Comparison of ENCODE assay signal across 11 cellular contexts in genomic region chr9:71638627-71639026, GRCh38.
DNase-seq lines count a peak whose midpoint lies in the region; ATAC-seq and TF ChIP-seq lines count a peak whose summit lies in the region.
"Had no signal": no experiment of that assay in that cellular context is flagged by ENCODE, and none has a peak within 500 bp of the region (broad histone marks: within the 10 kb centered on the region; RNA-seq: fewer than 3 reads in every experiment).

No MANE protein-coding gene starts in this region.

- no peaks in the 10 kb centered on the region for H3K27me3 ChIP-seq in GM23338 (ENCODE audit: insufficient read depth)

- H3K4me1 Mint-ChIP-seq in HFFc6 (ENCODE audit: low read depth) (0 out of 2 replicates have a peak, but pooled peaks cover 6% of the 10 kb centered on the region), GM23338 (no peaks in the 10 kb centered on the region; the same call in 1 of the 3 replicates)
- peaks cover 42% of the 10 kb centered on the region for H3K4me1 Mint-ChIP-seq in activated CD4-positive, alpha-beta memory T cell treated with anti-CD3 and anti-CD28 coated beads, Interleukin-2, amount 10 ng/mL, durations not matched to agents 7 days and 5 days

- CTCF ChIA-PET in activated CD4-positive, alpha-beta memory T cell treated with anti-CD3 and anti-CD28 coated beads, Interleukin-2, amount 10 ng/mL, durations not matched to agents 7 days and 5 days (lab: Charles Lee) = interaction anchor here (1.0 to 2.7 kb wide), 10 partner anchors 9 to 138 kb away, joined by 3 to 21 read pairs (median 6); partner anchors contain the start of gene CEMIP2

- ATAC-seq in left ventricle myocardium superior (peak; percentile 92), GM21423 (IDR thresholded peaks at IDR 0.05; ENCODE audit: unreplicated experiment) (no peak), GM23338 (no peak)

- H3K79me2 ChIP-seq in GM23338 (replicated peaks; ENCODE audit: insufficient read depth) = no peaks in the 10 kb centered on the region

- H3K4me3 Mint-ChIP-seq in HFFc6 = peak overlapping the region; percentile 45; the same call in 1 of the 2 replicates
- peak overlapping the region; percentile 57 for H3K4me3 Mint-ChIP-seq in activated CD4-positive, alpha-beta memory T cell treated with anti-CD3 and anti-CD28 coated beads, Interleukin-2, amount 10 ng/mL, durations not matched to agents 7 days and 5 days
- no peak overlapping the region for H3K4me3 Mint-ChIP-seq in GM23338
- H3K4me3 Mint-ChIP-seq: activated naive CD8-positive, alpha-beta T cell had no signal

- H3K9me2 ChIP-seq in GM23338 (ENCODE audit: insufficient read depth) = no peaks in the 10 kb centered on the region; the same call in 1 of the 2 replicates

- POLR2A ChIA-PET in activated CD4-positive, alpha-beta memory T cell treated with anti-CD3 and anti-CD28 coated beads, Interleukin-2, amount 10 ng/mL, durations not matched to agents 7 days and 5 days (lab: Charles Lee) = interaction anchor here (0.8 to 4.1 kb wide), 14 partner anchors 8 to 259 kb away, joined by 3 to 29 read pairs (median 4); partner anchors contain the start of gene CEMIP2

- intact Hi-C loops in left ventricle myocardium superior (cut with micrococcal nuclease) = no loop called here

- H3K4me3 ChIP-seq in skeletal muscle cell (ENCODE audit: low read depth, low read length) (no peak overlapping the region), GM23338 (no peak overlapping the region)

- no peak overlapping the region for H3K27ac ChIP-seq in GM23338 (ENCODE audit: low read depth)

- no peaks in the 10 kb centered on the region; the same call in 1 of the 2 replicates for H3K4me1 ChIP-seq in GM23338 (ENCODE audit: insufficient read depth)

- H3K9me3 Mint-ChIP-seq in HFFc6 (no peaks in the 10 kb centered on the region), GM23338 (no peaks in the 10 kb centered on the region)
- no peaks in the 10 kb centered on the region for H3K9me3 Mint-ChIP-seq in activated CD4-positive, alpha-beta memory T cell treated with anti-CD3 and anti-CD28 coated beads, Interleukin-2, amount 10 ng/mL, durations not matched to agents 7 days and 5 days

- no peak for DNase-seq in HFFc6
- DNase-seq in activated CD4-positive, alpha-beta memory T cell treated with anti-CD3 and anti-CD28 coated beads, Interleukin-2, amount 10 ng/mL, durations not matched to agents 7 days and 5 days = peak; percentile 59
- DNase-seq in left ventricle myocardium superior = no peak
- DNase-seq in skeletal muscle cell (ENCODE audit: low read depth) = peak; percentile 9
- no peak for DNase-seq in GM23338 (ENCODE audit: low spot score)
- DNase-seq in NCI-H187 (lab: John Stamatoyannopoulos, UW) = no peak
- DNase-seq in NCI-H526 treated with DMSO at 0.1 percent for 48 hours (lab: John Stamatoyannopoulos, UW) = no peak
- DNase-seq: NCI-H2227 treated with DMSO at 0.1 percent for 48 hours; stimulated activated CD4-positive, alpha-beta T cell treated with anti-CD3 and anti-CD28 coated beads, Interleukin-2, amount 100 ng/mL, for 48 hours had no signal

- TF ChIP-seq CTCF in HFFc6 (IDR thresholded peaks at IDR 0.05) (no peak), GM23338 (conservative IDR thresholded peaks at IDR 0.05; ENCODE audit: low read depth in 2 of 2) (no peak)

- H3F3A ChIP-seq in GM23338 (replicated peaks; ENCODE audit: low read depth) = no peaks in the 10 kb centered on the region; the same call in 1 of the 2 replicates

- no peak overlapping the region for H3K4me2 ChIP-seq in GM23338

- H3K36me3 ChIP-seq in GM23338 (ENCODE audit: insufficient read depth) = no peaks in the 10 kb centered on the region

- no peaks in the 10 kb centered on the region for H4K20me1 ChIP-seq in GM23338 (replicated peaks; ENCODE audit: insufficient read depth)

- no peaks in the 10 kb centered on the region for H3K36me3 Mint-ChIP-seq in HFFc6 (ENCODE audit: low read depth)
- H3K36me3 Mint-ChIP-seq in activated CD4-positive, alpha-beta memory T cell treated with anti-CD3 and anti-CD28 coated beads, Interleukin-2, amount 10 ng/mL, durations not matched to agents 7 days and 5 days (ENCODE audit: low read depth) = peaks cover 12% of the 10 kb centered on the region
- no peaks in the 10 kb centered on the region for H3K36me3 Mint-ChIP-seq in GM23338 (ENCODE audit: low read depth)
- H3K36me3 Mint-ChIP-seq: activated naive CD8-positive, alpha-beta T cell had no signal

- no peak overlapping the region for H2AFZ ChIP-seq in GM23338

- H3K27me3 Mint-ChIP-seq in HFFc6 (ENCODE audit: insufficient read depth) (peaks cover 4% of the 10 kb centered on the region), GM23338 (ENCODE audit: insufficient read depth, low read depth, poor library complexity) (peaks cover 4% of the 10 kb centered on the region)
- H3K27me3 Mint-ChIP-seq in activated CD4-positive, alpha-beta memory T cell treated with anti-CD3 and anti-CD28 coated beads, Interleukin-2, amount 10 ng/mL, durations not matched to agents 7 days and 5 days = no peaks in the 10 kb centered on the region
- H3K27me3 Mint-ChIP-seq: activated naive CD8-positive, alpha-beta T cell had no signal

- H3K27ac Mint-ChIP-seq in HFFc6 (no peak overlapping the region), GM23338 (no peak overlapping the region)
- H3K27ac Mint-ChIP-seq in activated CD4-positive, alpha-beta memory T cell treated with anti-CD3 and anti-CD28 coated beads, Interleukin-2, amount 10 ng/mL, durations not matched to agents 7 days and 5 days = peak overlapping the region; percentile 94
- H3K27ac Mint-ChIP-seq: activated naive CD8-positive, alpha-beta T cell had no signal

TF ChIP-seq in GM23338, 12 proteins besides CTCF, POLR2A, EP300 and RAD21:
- TF ChIP-seq STAT1 (IDR thresholded peaks at IDR 0.05; ENCODE audit: unreplicated experiment) (no peak), ZNF331 (CRISPR knock-in tag; IDR thresholded peaks at IDR 0.05; ENCODE audit: low read depth) (no peak), EZH2phosphoT487 (IDR thresholded peaks at IDR 0.05; ENCODE audit: unreplicated experiment) (no peak), ETS1 (IDR thresholded peaks at IDR 0.05) (no peak)

Comparison
In these comparisons a context has a peak if more than half of its experiments do, and no peak if none do; other contexts are left out.
1. DNase-seq: peak in activated CD4-positive, alpha-beta memory T cell treated with anti-CD3 and anti-CD28 coated beads, Interleukin-2, amount 10 ng/mL, durations not matched to agents 7 days and 5 days (single experiment) and skeletal muscle cell (single experiment); none in HFFc6 (single experiment), left ventricle myocardium superior (single experiment), GM23338 (single experiment), NCI-H187 (0 of 2) and NCI-H526 treated with DMSO at 0.1 percent for 48 hours (single experiment).